ENCODE assay signal across 25 cellular contexts in genomic region chr1:62823556-62823955, GRCh38.
"Had no signal": no experiment of that assay in that cellular context is flagged by ENCODE, and none has a peak within 500 bp of the region (broad histone marks: within the 10 kb centered on the region; RNA-seq: fewer than 3 reads in every experiment).

No MANE protein-coding gene starts in this region.

- H3K27ac ChIP-seq: epithelial cell of prostate, heart right ventricle, lower lobe of right lung, right lobe of liver, tibial nerve, uterus, VCaP had no signal

- H3K27me3 ChIP-seq: heart right ventricle, right lobe of liver, tibial nerve, uterus had no signal

- ATAC-seq: activated CD8-positive, alpha-beta memory T cell treated with anti-CD3 and anti-CD28 coated beads, Interleukin-2, amount 10 ng/mL, durations not matched to agents 7 days and 5 days; activated CD8-positive, alpha-beta T cell treated with anti-CD3 and anti-CD28 coated beads for 36 hours; heart right ventricle; left lobe of liver; lower lobe of right lung; naive thymus-derived CD4-positive, alpha-beta T cell; right lobe of liver; stimulated activated effector memory CD8-positive, alpha-beta T cell treated with anti-CD3 and anti-CD28 coated beads, Interleukin-12 subunit alpha, Interleukin-12 subunit beta, amount 100 ng/mL, for 72 hours; stimulated activated naive CD8-positive, alpha-beta T cell treated with anti-CD3 and anti-CD28 coated beads, Interleukin-15, amount 100 ng/mL, for 72 hours; T-helper 17 cell had no signal

- H3K9me3 ChIP-seq: lower lobe of right lung, right lobe of liver, tibial nerve, uterus had no signal

- H3K36me3 ChIP-seq: lower lobe of right lung, right lobe of liver, uterus had no signal

- H3K4me3 ChIP-seq: heart right ventricle, lower lobe of right lung, right lobe of liver, tibial nerve, uterus had no signal

- H3K4me1 ChIP-seq: heart right ventricle, lower lobe of right lung, right lobe of liver, tibial nerve, uterus had no signal

- DNase-seq: activated CD4-positive, alpha-beta T cell treated with anti-CD3 and anti-CD28 coated beads, Interleukin-2, amount 10 ng/mL, durations not matched to agents 7 days and 5 days; activated CD4-positive, CD25-positive, alpha-beta regulatory T cell treated with anti-CD3 and anti-CD28 coated beads, Interleukin-2, amount 50 U/mL, for 72 hours; activated CD8-positive, alpha-beta memory T cell treated with anti-CD3 and anti-CD28 coated beads, Interleukin-2, amount 10 ng/mL, durations not matched to agents 7 days and 5 days; activated CD8-positive, alpha-beta T cell treated with anti-CD3 and anti-CD28 coated beads for 36 hours; activated gamma-delta T cell; activated T-cell treated with anti-CD3 and anti-CD28 coated beads for 4 hours; aorta; cerebellar nuclear complex; cortex of kidney; endodermal cell; heart right ventricle; lower lobe of right lung; naive thymus-derived CD4-positive, alpha-beta T cell; posterior cingulate gyrus; right lobe of liver; small intestine; stimulated activated CD4-positive, alpha-beta T cell treated with anti-CD3 and anti-CD28 coated beads, Interleukin-2, amount 100 ng/mL, for 24 hours; stimulated activated naive CD8-positive, alpha-beta T cell treated with anti-CD3 and anti-CD28 coated beads, Interleukin-15, amount 100 ng/mL, for 72 hours; T-helper 17 cell; uterus had no signal
